1 cellular context compared by ENCODE assay signal in genomic region chr2:174759381-174760064, GRCh38.
TF ChIP-seq lines count a peak whose summit lies in the region.

No MANE protein-coding gene starts in this region.

TF ChIP-seq in IMR-90, 13 proteins besides CTCF, POLR2A, EP300 and RAD21:
- no peak for TF ChIP-seq MAZ (IDR thresholded peaks at IDR 0.05; ENCODE audit: borderline replicate concordance, low read depth, low read length)
- no peak for TF ChIP-seq FOS (IDR thresholded peaks at IDR 0.05; ENCODE audit: low read depth, low read length)
- no peak for TF ChIP-seq ELK1 (IDR thresholded peaks at IDR 0.05; ENCODE audit: borderline replicate concordance, low read depth, low read length)
- TF ChIP-seq CHD1 (IDR thresholded peaks at IDR 0.05; ENCODE audit: low read depth, low read length), result no peak
- TF ChIP-seq MXI1 (IDR thresholded peaks at IDR 0.05; ENCODE audit: borderline replicate concordance, low read depth, low read length), result no peak
- no peak for TF ChIP-seq SMC3 (IDR thresholded peaks at IDR 0.05; ENCODE audit: low read depth, low read length)
- TF ChIP-seq USF2 (IDR thresholded peaks at IDR 0.05; ENCODE audit: low read depth, low read length), result no peak
- no peak for TF ChIP-seq NFE2L2 (IDR thresholded peaks at IDR 0.05; ENCODE audit: low read depth, low read length)
- TF ChIP-seq BHLHE40 (IDR thresholded peaks at IDR 0.05; ENCODE audit: low read depth, low read length), result no peak
- no peak for TF ChIP-seq MAFK (IDR thresholded peaks at IDR 0.05; ENCODE audit: low read depth, low read length)
- TF ChIP-seq RFX5 (IDR thresholded peaks at IDR 0.05; ENCODE audit: low read depth, low read length), result no peak
- TF ChIP-seq RCOR1 (IDR thresholded peaks at IDR 0.05; ENCODE audit: insufficient replicate concordance, low read length), result no peak
- TF ChIP-seq CEBPB (IDR thresholded peaks at IDR 0.05; ENCODE audit: low read depth, low read length), result no peak
